Comparison of ENCODE assay signal across 23 cellular contexts in genomic region chr1:72918939-72919338, GRCh38.
A peak's percentile ranks its signal among the peaks of the same experiment; 100 is the strongest.
DNase-seq lines count a peak whose midpoint lies in the region; ATAC-seq, FAIRE-seq and TF ChIP-seq lines count a peak whose summit lies in the region.
"Had no signal": no experiment of that assay in that cellular context is flagged by ENCODE, and none has a peak within 500 bp of the region (broad histone marks: within the 10 kb centered on the region; RNA-seq: fewer than 3 reads in every experiment).

No MANE protein-coding gene starts in this region.

- H3K9ac ChIP-seq in HepG2 (ENCODE audit: insufficient read depth, low read depth, low read length), result no peak overlapping the region
- H3K9ac ChIP-seq: BLaER1 had no signal

- TF ChIP-seq RAD21 in HepG2 (CRISPR knock-in tag; IDR thresholded peaks at IDR 0.05) (no peak), Ishikawa (IDR thresholded peaks at IDR 0.05; ENCODE audit: low read depth) (no peak)

- H3K4me2 ChIP-seq in HepG2 (ENCODE audit: low read depth, low read length), result no peak overlapping the region
- H3K4me2 ChIP-seq: BLaER1 had no signal

- 3% methylated on average over 4 of the region's 4 CpGs for WGBS in HepG2 (ENCODE audit: low lambda C conversion rate)
- WGBS in right lobe of liver (ENCODE audit: insufficient coverage, low coverage, low lambda C conversion rate, missing lambda C conversion rate), result 21% methylated on average over 4 of the region's 4 CpGs
- WGBS in heart left ventricle, 4 donors, result 53 to 58% (median 56%) methylated on average over 4 of the region's 4 CpGs

- H2AFZ ChIP-seq in HepG2 (ENCODE audit: low read length), result no peak overlapping the region

- H3K4me3 ChIP-seq in HepG2 (replicated peaks in 1 of 3; ENCODE audit: insufficient read depth in 1 of 3, low read depth in 2 of 3, low read length in 3 of 3) (no peak overlapping the region), right lobe of liver (no peak overlapping the region), heart left ventricle (no peak overlapping the region)
- H3K4me3 ChIP-seq: BLaER1, GM12878 had no signal

- no peak overlapping the region for H3K27ac ChIP-seq in HepG2 (ENCODE audit: extremely low read length, insufficient read depth, low read length)
- H3K27ac ChIP-seq in right lobe of liver, result no peak overlapping the region
- no peak overlapping the region for H3K27ac ChIP-seq in heart left ventricle
- H3K27ac ChIP-seq: 22Rv1, BLaER1 had no signal

- peaks cover 26% of the 10 kb centered on the region; the same call in 1 of the 2 replicates for H3K9me3 ChIP-seq in HepG2 (ENCODE audit: low read length)
- H3K9me3 ChIP-seq in right lobe of liver, result no peaks in the 10 kb centered on the region
- peaks cover 0 to 2% (median 0%) of the 10 kb centered on the region in 12 donors for H3K9me3 ChIP-seq in heart left ventricle
- H3K9me3 ChIP-seq: BE2C, BLaER1 had no signal

- TF ChIP-seq EP300 in HepG2 (IDR thresholded peaks at IDR 0.05; ENCODE audit: low read depth in 2 of 2, low read length in 2 of 2) (no peak), HepG2 (CRISPR knock-in tag; IDR thresholded peaks at IDR 0.05; ENCODE audit: borderline replicate concordance) (no peak), Ishikawa (IDR thresholded peaks at IDR 0.05; ENCODE audit: borderline replicate concordance) (no peak)

- FAIRE-seq in HepG2 (lab: Jason Lieb, UNC), result no peak
- FAIRE-seq: GM12878, GM12892, GM18507 had no signal

- no TSS peak for BruUV-seq in HepG2 (replicated peaks; lab: Mats Ljungman, UMichigan)

- in situ Hi-C loops in HepG2 (cut with HindIII; ENCODE audit: extremely low pct_ligation_motif_present, low pct_unique_long_range_greater_than_20kb), result no loop called here

- H3K27me3 ChIP-seq in HepG2 (ENCODE audit: control insufficient read depth in 1 of 2, insufficient read depth in 2 of 2, low read length in 2 of 2) (no peaks in the 10 kb centered on the region), right lobe of liver (no peaks in the 10 kb centered on the region), heart left ventricle (no peaks in the 10 kb centered on the region)
- H3K27me3 ChIP-seq: BE2C, BLaER1 had no signal

- H3K4me1 ChIP-seq in HepG2 (ENCODE audit: insufficient read depth, low read length), result no peaks in the 10 kb centered on the region
- H3K4me1 ChIP-seq in right lobe of liver, result no peaks in the 10 kb centered on the region
- no peaks in the 10 kb centered on the region for H3K4me1 ChIP-seq in heart left ventricle
- H3K4me1 ChIP-seq: BE2C, BLaER1 had no signal

- POLR2A ChIA-PET in HepG2 (lab: Yijun Ruan, JAX), result no interaction called here

- TF ChIP-seq CTCF in HepG2 (CRISPR knock-in tag; IDR thresholded peaks at IDR 0.05), result no peak
- TF ChIP-seq CTCF in right lobe of liver (IDR thresholded peaks at IDR 0.05), result no peak
- no peak for TF ChIP-seq CTCF in heart left ventricle (IDR thresholded peaks at IDR 0.05)

- no peaks in the 10 kb centered on the region for H4K20me1 ChIP-seq in HepG2 (ENCODE audit: insufficient read depth, low read length)
- H4K20me1 ChIP-seq: BLaER1 had no signal

- DNase-seq in HepG2 (ENCODE audit: low spot score), result no peak
- no peak for DNase-seq in right lobe of liver
- DNase-seq in heart left ventricle, result no peak
- DNase-seq in islet precursor cell, result no peak
- DNase-seq: BE2C; C1 segment of cervical spinal cord; CD4-positive, alpha-beta memory T cell; CD4-positive, CD25-positive, alpha-beta regulatory T cell; CD8-positive, alpha-beta memory T cell; COR-L47; DMS 273 treated with DMSO at 0.1 percent for 48 hours; DMS153; DMS53; DMS79; DND-41; EL; GDM1 had no signal

- CTCF ChIA-PET in HepG2 (lab: Yijun Ruan, JAX; ENCODE audit: low intra/inter-chr PET ratio, low total read pairs), result no interaction called here

- no peaks in the 10 kb centered on the region for H3K79me2 ChIP-seq in HepG2 (ENCODE audit: insufficient read depth, low read length)

- intact Hi-C loops in HepG2 (cut with micrococcal nuclease; ENCODE audit: unreplicated experiment) (no loop called here), right lobe of liver (cut with DNase I) (no loop called here), heart left ventricle (cut with DNase I) (no loop called here)

- H3K36me3 ChIP-seq in HepG2 (replicated peaks in 1 of 2; ENCODE audit: control insufficient read depth in 1 of 2, insufficient read depth in 2 of 2, low read length in 2 of 2) (no peaks in the 10 kb centered on the region), right lobe of liver (no peaks in the 10 kb centered on the region), heart left ventricle (no peaks in the 10 kb centered on the region)
- H3K36me3 ChIP-seq: BE2C, BLaER1 had no signal

- ATAC-seq in HepG2, result no peak
- no peak for ATAC-seq in right lobe of liver
- no peak for ATAC-seq in heart left ventricle
- ATAC-seq: GM12878 had no signal

- TF ChIP-seq POLR2A in HepG2 (IDR thresholded peaks at IDR 0.05; ENCODE audit: insufficient read depth in 1 of 2, low read depth in 2 of 2, low read length in 2 of 2) (no peak), right lobe of liver (IDR thresholded peaks at IDR 0.05) (no peak), heart left ventricle (IDR thresholded peaks at IDR 0.05) (no peak)

TF ChIP-seq in HepG2, 621 proteins besides CTCF, POLR2A, EP300 and RAD21 (continues in another document):
- TF ChIP-seq RERE (CRISPR knock-in tag; IDR thresholded peaks at IDR 0.05; ENCODE audit: low read depth), result no peak

TF ChIP-seq in Ishikawa, 13 proteins besides CTCF, POLR2A, EP300 and RAD21:
- TF ChIP-seq TCF12 (IDR thresholded peaks at IDR 0.05; ENCODE audit: low read depth) (no peak), TAF1 (IDR thresholded peaks at IDR 0.05; ENCODE audit: low read depth) (no peak), CEBPB (IDR thresholded peaks at IDR 0.05) (peak; percentile 11; the same call in 1 of the 2 replicates), TEAD4 (IDR thresholded peaks at IDR 0.05) (no peak), EGR1 (IDR thresholded peaks at IDR 0.05) (no peak)
TF ChIP-seq in Ishikawa: peak in this region for 1.
